1 cellular context compared by ENCODE assay signal in the genomic region with DNA sequence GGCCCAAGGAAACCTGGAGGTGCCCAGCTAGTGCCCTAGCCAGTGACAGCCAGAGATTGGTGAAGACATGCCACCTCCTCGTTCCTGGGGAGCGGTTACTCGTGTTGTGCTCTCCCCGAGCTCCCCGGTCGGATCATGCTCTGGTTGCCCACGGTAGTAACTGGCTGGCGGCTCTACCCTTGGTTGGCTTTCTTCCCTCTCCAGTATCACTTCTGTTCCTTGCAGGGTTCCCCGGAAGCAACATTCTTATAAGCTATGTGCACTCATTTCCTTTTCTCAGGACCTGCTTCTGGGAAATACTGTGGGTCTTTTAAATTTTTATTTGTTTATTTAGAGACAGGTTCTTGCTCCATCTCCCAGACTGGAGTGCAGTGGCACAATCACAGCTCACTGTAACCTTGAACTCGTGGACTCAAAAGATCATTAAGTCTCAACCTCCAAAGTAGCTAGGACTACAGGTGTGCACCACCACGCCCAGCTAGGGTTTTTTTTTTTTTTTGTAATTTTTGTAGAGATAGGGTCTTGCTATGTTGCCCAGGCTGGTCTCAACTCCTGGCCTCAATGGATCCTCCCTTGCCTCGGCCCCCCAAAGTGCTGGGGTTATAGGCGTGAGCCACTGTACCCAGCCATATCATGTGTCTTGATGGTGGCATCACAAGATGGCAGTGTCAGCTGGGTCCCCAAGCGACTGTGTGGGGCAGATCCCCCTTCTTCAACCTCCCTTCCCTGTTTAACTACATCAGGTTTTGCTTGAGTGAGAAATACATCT.
TF ChIP-seq lines count a peak whose summit lies in the region.

No MANE protein-coding gene starts in this region.

TF ChIP-seq in K562, 482 proteins besides CTCF, POLR2A, EP300 and RAD21:
- TF ChIP-seq ZNF121 (CRISPR knock-in tag; conservative IDR thresholded peaks at IDR 0.05), result peak; percentile 30; the same call in 1 of the 2 replicates
- TF ChIP-seq ELK1 (CRISPR knock-in tag; IDR thresholded peaks at IDR 0.05), result no peak
